Comparison of ENCODE assay signal across 8 cellular contexts in the genomic region with DNA sequence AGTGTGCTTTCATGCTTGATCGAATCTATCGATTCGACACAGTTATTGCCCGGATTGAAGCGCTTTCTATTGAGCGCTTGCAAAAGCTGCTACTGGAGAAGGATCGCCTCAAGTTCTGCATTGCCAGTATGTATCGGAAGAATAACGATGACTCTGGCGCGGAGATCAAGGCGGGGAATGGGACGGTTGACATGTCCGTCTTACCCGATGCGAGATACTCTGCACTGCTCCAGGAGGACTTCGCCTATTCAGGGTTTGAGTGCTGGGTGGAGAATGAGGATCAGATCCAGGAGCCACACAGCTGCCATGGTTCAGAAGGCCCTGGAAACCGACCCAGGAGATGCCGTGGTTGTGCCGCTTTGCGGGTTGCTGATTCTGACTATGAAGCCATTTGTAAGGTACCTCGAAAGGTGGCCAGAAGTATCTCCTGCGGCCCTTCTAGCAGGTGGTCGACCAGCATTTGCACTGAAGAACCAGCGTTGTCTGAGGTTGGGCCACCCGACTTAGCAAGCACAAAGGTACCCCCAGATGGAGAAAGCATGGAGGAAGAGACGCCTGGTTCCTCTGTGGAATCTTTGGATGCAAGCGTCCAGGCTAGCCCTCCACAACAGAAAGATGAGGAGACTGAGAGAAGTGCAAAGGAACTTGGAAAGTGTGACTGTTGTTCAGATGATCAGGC.
A peak's percentile ranks its signal among the peaks of the same experiment; 100 is the strongest.
DNase-seq lines count a peak whose midpoint lies in the region; TF ChIP-seq lines count a peak whose summit lies in the region.
"Not testable (repeated sequence)": the region's sequence is repeated elsewhere in the genome, so short reads cannot be mapped to it uniquely, and the experiment has no call there.

No MANE protein-coding gene starts in this region.

- H3K27me3 ChIP-seq in iPS DF 6.9 (ENCODE audit: control insufficient read depth, insufficient read depth, low read length); thymus (ENCODE audit: control insufficient read depth, insufficient read depth): not testable (repeated sequence)
- H3K27me3 ChIP-seq in neutrophil = peaks cover 12% of the 10 kb centered on the region

- peaks cover 16% of the 10 kb centered on the region for H3K4me1 Mint-ChIP-seq in HFFc6 (ENCODE audit: low read depth)

- peak overlapping the region; percentile 87 for H3K4me3 Mint-ChIP-seq in HFFc6

- H3K9me3 ChIP-seq in iPS DF 6.9 (ENCODE audit: control insufficient read depth, insufficient read depth, low read length); neutrophil; thymus (ENCODE audit: control insufficient read depth): not testable (repeated sequence)

- not testable (repeated sequence) for H3K27ac ChIP-seq in iPS DF 6.9 (ENCODE audit: low read length); neutrophil; thymus (ENCODE audit: low read depth)

- H3K27ac Mint-ChIP-seq in HFFc6 = peak overlapping the region; percentile 55; the same call in 1 of the 2 replicates

- not testable (repeated sequence) for H3K36me3 Mint-ChIP-seq in HFFc6 (ENCODE audit: low read depth)

- H3K36me3 ChIP-seq in iPS DF 6.9 (ENCODE audit: control insufficient read depth, insufficient read depth, low read length); neutrophil; thymus (ENCODE audit: control insufficient read depth, insufficient read depth): not testable (repeated sequence)

- H3K9me3 Mint-ChIP-seq in HFFc6 = not testable (repeated sequence)

- no CpG with 5 or more reads among the region's 28 CpGs for WGBS in iPS DF 6.9 (ENCODE audit: insufficient coverage, insufficient read length)
- 11% methylated on average over 24 of the region's 28 CpGs for WGBS in thymus

- DNase-seq in EH (ENCODE audit: low read depth) (peak; percentile 49), HFFc6 (peak; percentile 15), NCI-H2196 (lab: John Stamatoyannopoulos, UW; ENCODE audit: unreplicated experiment) (peak; percentile 4), choroid plexus epithelial cell (ENCODE audit: low read depth) (peak; percentile 33)
- DNase-seq in activated CD4-positive, alpha-beta T cell treated with anti-CD3 and anti-CD28 coated beads, Interleukin-2, amount 50 U/mL, for 48 hours = peak; percentile 25 to 35
- not testable (repeated sequence) for DNase-seq in iPS DF 6.9 (ENCODE audit: low read depth, low spot score)

- H3K4me3 ChIP-seq in choroid plexus epithelial cell (ENCODE audit: low read depth, low read length) (peak overlapping the region; percentile 61), iPS DF 6.9 (ENCODE audit: low read length) (peak overlapping the region; percentile 24; the same call in 1 of the 2 replicates), neutrophil (ENCODE audit: low read depth in 1 of 2, low read length in 1 of 2) (peak overlapping the region; percentile 57 to 59), thymus (ENCODE audit: low read length) (peak overlapping the region; percentile 39)

- not testable (repeated sequence) for H3K4me1 ChIP-seq in iPS DF 6.9 (ENCODE audit: control insufficient read depth, insufficient read depth, low read length); thymus (ENCODE audit: control insufficient read depth, insufficient read depth, low read length)
- peaks cover 4 to 10% of the 10 kb centered on the region in 2 experiments for H3K4me1 ChIP-seq in neutrophil (ENCODE audit: control insufficient read depth in 1 of 2, insufficient read depth in 1 of 2, low read depth in 1 of 2, low read length in 1 of 2)

- not testable (repeated sequence) for H3K27me3 Mint-ChIP-seq in HFFc6 (ENCODE audit: insufficient read depth)

- not testable (repeated sequence) for TF ChIP-seq CTCF in HFFc6 (IDR thresholded peaks at IDR 0.05); choroid plexus epithelial cell (conservative IDR thresholded peaks at IDR 0.05; ENCODE audit: low read depth, low read length); neutrophil (IDR thresholded peaks at IDR 0.05)
